ENCODE assay signal across 25 cellular contexts in the genomic region with DNA sequence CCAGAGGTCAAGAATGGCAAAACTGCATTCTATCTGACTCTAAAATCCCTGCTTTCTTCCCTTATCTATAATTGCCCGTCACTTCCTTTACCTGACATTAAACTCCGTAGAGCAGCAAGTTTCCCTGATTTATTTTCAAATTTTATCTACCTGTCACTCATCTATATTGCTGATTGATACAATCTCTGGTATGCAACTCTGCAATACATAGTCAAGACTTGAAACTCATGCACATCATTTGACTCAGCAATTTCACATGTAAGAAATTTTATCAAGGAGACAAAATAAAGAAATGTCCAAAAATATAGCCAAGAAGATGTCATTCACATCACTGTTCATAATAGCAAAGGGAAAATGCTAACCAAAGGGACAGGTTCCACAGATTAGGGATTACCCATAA. TPM values are rescaled to one million over a fixed set of nuclear protein-coding genes. Genes with fewer than 3 reads are reported as not detected.
A peak's percentile ranks its signal among the peaks of the same experiment; 100 is the strongest.
DNase-seq lines count a peak whose midpoint lies in the region; ATAC-seq, FAIRE-seq and TF ChIP-seq lines count a peak whose summit lies in the region.
"Had no signal": no experiment of that assay in that cellular context is flagged by ENCODE, and none has a peak within 500 bp of the region (broad histone marks: within the 10 kb centered on the region; RNA-seq: fewer than 3 reads in every experiment).

No MANE protein-coding gene starts in this region.

- no peaks in the 10 kb centered on the region for H3K36me3 Mint-ChIP-seq in T-helper 17 cell (ENCODE audit: low read depth)
- H3K36me3 Mint-ChIP-seq in immature natural killer cell, result peaks cover 0 to 4% (median 0%) of the 10 kb centered on the region in 3 donors

- ATAC-seq in A549, result no peak
- ATAC-seq in T-helper 17 cell, result no peak
- ATAC-seq in HG03039 (IDR thresholded peaks at IDR 0.05; ENCODE audit: unreplicated experiment), result no peak
- ATAC-seq: HCT116, left colon had no signal

- H3K4me3 Mint-ChIP-seq in T-helper 17 cell (no peak overlapping the region), immature natural killer cell (peak overlapping the region in 1 of 5 donors; percentile 19)
- H3K4me3 Mint-ChIP-seq: brain, nephron progenitor cell had no signal

- peaks cover 31% of the 10 kb centered on the region for H3K4me1 Mint-ChIP-seq in T-helper 17 cell
- H3K4me1 Mint-ChIP-seq in immature natural killer cell, result peaks cover 64 to 85% of the 10 kb centered on the region in 2 donors

- no peak overlapping the region for H3K27ac ChIP-seq in A549
- H3K27ac ChIP-seq in BLaER1, result peak overlapping the region; percentile 57; the same call in 1 of the 2 replicates
- H3K27ac ChIP-seq in testis, result no peak overlapping the region
- H3K27ac ChIP-seq: coronary artery, prostate gland, transverse colon had no signal

- no peak for FAIRE-seq in A549 (lab: Jason Lieb, UNC)
- FAIRE-seq: endometrium, TTC549 had no signal

- peaks cover 20% of the 10 kb centered on the region for H3K4me1 ChIP-seq in A549
- peaks cover 35% of the 10 kb centered on the region for H3K4me1 ChIP-seq in BLaER1
- peaks cover 15% of the 10 kb centered on the region for H3K4me1 ChIP-seq in testis
- H3K4me1 ChIP-seq: prostate gland had no signal

- H3K27me3 Mint-ChIP-seq in T-helper 17 cell (no peaks in the 10 kb centered on the region), immature natural killer cell (ENCODE audit: low read depth in 3 of 3) (no peaks in the 10 kb centered on the region)
- H3K27me3 Mint-ChIP-seq: brain had no signal

- intact Hi-C loops in testis (cut with DNase I; ENCODE audit: low total_unique reads), result no loop called here

- no peaks in the 10 kb centered on the region for H3K9me3 ChIP-seq in A549
- peaks cover 23% of the 10 kb centered on the region for H3K9me3 ChIP-seq in BLaER1
- H3K9me3 ChIP-seq in T-helper 17 cell (ENCODE audit: control insufficient read depth, low read length, poor library complexity, severe bottlenecking), result no peaks in the 10 kb centered on the region
- H3K9me3 ChIP-seq in testis, result no peaks in the 10 kb centered on the region
- H3K9me3 ChIP-seq: prostate gland, transverse colon had no signal

- TF ChIP-seq CTCF in A549 (IDR thresholded peaks at IDR 0.05) (no peak), testis (IDR thresholded peaks at IDR 0.05) (no peak)

- no peaks in the 10 kb centered on the region for H3K9me3 Mint-ChIP-seq in immature natural killer cell

- H3K36me3 ChIP-seq in BLaER1 (peaks cover 25% of the 10 kb centered on the region), testis (ENCODE audit: low read depth, missing control alignments) (no peaks in the 10 kb centered on the region)
- H3K36me3 ChIP-seq: prostate gland, transverse colon had no signal

- TF ChIP-seq POLR2A in A549 (IDR thresholded peaks at IDR 0.05; ENCODE audit: low read length) (no peak), testis (IDR thresholded peaks at IDR 0.05) (no peak)

- CTCF ChIA-PET in A549 (lab: Yijun Ruan, JAX), result interaction anchor here (1.0 kb wide), 2 partner anchors 11 to 55 kb away, joined by 3 read pairs; no protein-coding TSS in a partner anchor

- WGBS in A549 (ENCODE audit: missing lambda C conversion rate), result 97% methylated on average over 2 of the region's 2 CpGs
- 57 to 61% methylated on average over 2 of the region's 2 CpGs for WGBS in testis, 2 donors

- peaks cover 97% of the 10 kb centered on the region for H4K20me1 ChIP-seq in BLaER1

- no peak for TF ChIP-seq RAD21 in A549 (conservative IDR thresholded peaks at IDR 0.05 in 1 of 2, IDR thresholded peaks at IDR 0.05 in 1 of 2)

- H3K4me2 ChIP-seq in A549, result no peak overlapping the region
- H3K4me2 ChIP-seq in BLaER1, result peak overlapping the region; percentile 71; the same call in 1 of the 2 replicates

- H3K27ac Mint-ChIP-seq in T-helper 17 cell (peak overlapping the region; percentile 41), immature natural killer cell (peak overlapping the region in 4 of 6 donors; percentile 16 to 74 (median 50))
- H3K27ac Mint-ChIP-seq: nephron progenitor cell had no signal

- H3K27me3 ChIP-seq in BLaER1, result no peaks in the 10 kb centered on the region
- no peaks in the 10 kb centered on the region for H3K27me3 ChIP-seq in testis
- H3K27me3 ChIP-seq: transverse colon had no signal

- H3K9ac ChIP-seq in BLaER1, result no peak overlapping the region

- TF ChIP-seq EP300 in A549 (IDR thresholded peaks at IDR 0.05), result no peak

- no peak overlapping the region for H3K4me3 ChIP-seq in A549
- H3K4me3 ChIP-seq in BLaER1, result no peak overlapping the region
- no peak overlapping the region for H3K4me3 ChIP-seq in testis
- H3K4me3 ChIP-seq: coronary artery, prostate gland, transverse colon had no signal

- POLR2A ChIA-PET in A549 (lab: Yijun Ruan, JAX), result no interaction called here

- no peak for DNase-seq in A549 (ENCODE audit: low read depth in 1 of 2, low spot score in 1 of 2)
- no peak for DNase-seq in T-helper 17 cell
- no peak for DNase-seq in immature natural killer cell
- no peak for DNase-seq in NCI-H146 treated with DMSO at 0.1 percent for 48 hours (lab: John Stamatoyannopoulos, UW; ENCODE audit: unreplicated experiment)
- no peak for DNase-seq in testis
- no peak for DNase-seq in ecto neural progenitor cell (ENCODE audit: low spot score)
- DNase-seq: activated CD4-positive, alpha-beta T cell treated with anti-CD3 and anti-CD28 coated beads for 4 hours; DMS79 treated with DMSO at 0.1 percent for 48 hours; left colon; NCI-H187; NCI-H2227 treated with DMSO at 0.1 percent for 48 hours; NCI-H748 treated with DMSO at 0.1 percent for 48 hours; nephron progenitor cell; SHP77; stimulated activated CD4-positive, alpha-beta T cell treated with anti-CD3 and anti-CD28 coated beads, Interleukin-1b, Interleukin-23, amount 100 ng/mL, for 48 hours; stimulated activated naive CD4-positive, alpha-beta T cell treated with Interleukin-2 at 50 U/mL for 16 hours; transverse colon had no signal

TF ChIP-seq in A549, 52 proteins besides CTCF, POLR2A, EP300 and RAD21:
- TF ChIP-seq MAFK (IDR thresholded peaks at IDR 0.05; ENCODE audit: partially characterized antibody), result peak; percentile 56
- no peak for TF ChIP-seq NFE2L2 (conservative IDR thresholded peaks at IDR 0.05; ENCODE audit: low read length)
TF ChIP-seq in A549: peak in this region for 1.

RNA-seq across cellular contexts. Expression of gene FBXW11, which starts 39.5 kb away (rescaled TPM):
- polyA plus RNA-seq in A549 (2011; rRNA removed) (80.2 and 87.4 TPM in 2 replicates), A549 (2017; fragmentation: RNase III; extraction: RNeasy Plus Mini Kit Qiagen cat#74134 plus additional on column Dnase treatment) (37.8 to 40.3 TPM (median 39.3 TPM) in 3 replicates), immature natural killer cell (10 to 100 TPM; 13.6 to 29.1 (median 17.8) TPM), testis (ENCODE audit: insufficient read depth, low read depth, low replicate concordance) (46.3 TPM)
- polyA plus RNA-seq in A549 (2012; cell fraction: cytosol; rRNA removed), result 26.5 and 31.2 TPM in 2 replicates
- 15.4 and 16.6 TPM in 2 replicates for polyA plus RNA-seq in A549 (2012; cell fraction: nucleus; rRNA removed)
- polyA minus RNA-seq in A549 (2011; rRNA and poly(A)+ RNA removed), result 104 and 118 TPM in 2 replicates
- total RNA-seq in T-helper 17 cell (10 to 100 TPM; 28.3 to 30.1 TPM), testis (10 to 100 TPM; 60.6 to 61.8 TPM)
